Comparison of ENCODE assay signal across 10 cellular contexts in the genomic region with DNA sequence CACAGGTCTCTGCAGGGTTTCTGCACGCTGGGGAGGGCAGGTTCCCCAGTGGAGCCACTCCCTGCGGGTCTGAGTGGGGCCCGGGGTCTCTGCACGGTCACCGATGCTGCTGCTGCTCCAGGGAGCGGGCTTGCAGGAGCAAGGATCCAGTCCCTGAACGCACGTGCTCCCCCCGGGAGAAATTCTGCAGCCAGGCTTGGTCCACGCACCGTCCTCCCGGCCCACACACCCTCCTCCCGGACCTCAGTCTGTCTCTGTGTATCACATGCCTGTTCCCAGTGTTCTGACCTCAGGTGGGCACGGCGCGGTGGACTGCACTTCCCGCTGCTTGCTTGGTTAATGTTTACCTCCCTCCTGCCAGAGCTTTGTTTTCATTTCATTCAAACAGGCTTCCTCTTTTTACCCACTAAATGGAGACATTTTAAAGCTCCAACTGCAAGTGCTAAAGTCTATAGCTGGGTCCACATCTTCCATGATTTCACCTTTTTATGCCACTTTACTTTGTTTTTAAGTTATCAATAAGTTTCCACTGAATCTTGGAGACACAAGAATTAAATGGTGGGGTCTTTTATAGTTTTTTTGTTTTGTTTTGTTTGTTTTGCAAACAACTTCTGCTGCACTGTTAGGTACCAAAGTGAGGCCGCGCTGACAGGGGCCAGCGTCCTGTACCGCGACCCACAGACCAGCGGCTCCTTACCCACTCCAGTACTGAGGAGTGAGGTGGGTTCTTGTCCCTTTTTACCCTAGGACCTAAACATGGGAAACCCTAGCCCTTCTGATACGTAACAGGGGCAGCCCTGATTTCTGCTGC.
DNase-seq lines count a peak whose midpoint lies in the region; ATAC-seq lines count a peak whose summit lies in the region.
"Had no signal": no experiment of that assay in that cellular context is flagged by ENCODE, and none has a peak within 500 bp of the region (broad histone marks: within the 10 kb centered on the region; RNA-seq: fewer than 3 reads in every experiment).

No MANE protein-coding gene starts in this region.

- peaks cover 0 to 7% of the 10 kb centered on the region in 2 donors for H3K4me1 Mint-ChIP-seq in immature natural killer cell

- peak; percentile 47 for ATAC-seq in GM21447 (IDR thresholded peaks at IDR 0.05; ENCODE audit: unreplicated experiment)
- peak; percentile 49 for ATAC-seq in left lobe of liver
- no peak for ATAC-seq in GM21529 (IDR thresholded peaks at IDR 0.05; ENCODE audit: unreplicated experiment)

- DNase-seq in AML-193 (lab: John Stamatoyannopoulos, UW) (peak; percentile 37 to 41), OCI-M1 (lab: John Stamatoyannopoulos, UW) (peak; percentile 41), left lobe of liver (ENCODE audit: low spot score) (peak; percentile 71), immature natural killer cell (no peak), NCI-H524 (lab: John Stamatoyannopoulos, UW) (no peak)
- DNase-seq in stimulated activated CD4-positive, alpha-beta T cell treated with anti-CD3 and anti-CD28 coated beads, Interleukin-2, amount 100 ng/mL, for 24 hours, result no peak
- DNase-seq: DND-41, NCI-H446 had no signal

- H3K9me3 Mint-ChIP-seq in immature natural killer cell, result no peaks in the 10 kb centered on the region

- H3K27ac Mint-ChIP-seq in immature natural killer cell, result no peak overlapping the region

- no peak overlapping the region for H3K4me3 Mint-ChIP-seq in immature natural killer cell

- H3K36me3 Mint-ChIP-seq in immature natural killer cell, result no peaks in the 10 kb centered on the region

- peaks cover 0 to 4% (median 0%) of the 10 kb centered on the region in 3 donors for H3K27me3 Mint-ChIP-seq in immature natural killer cell (ENCODE audit: low read depth in 3 of 3)

Comparison
In these comparisons a context has a peak if more than half of its experiments do, and no peak if none do; other contexts are left out.
1. DNase-seq: peak in AML-193 (2 of 2), OCI-M1 (single experiment) and left lobe of liver (single experiment); none in stimulated activated CD4-positive, alpha-beta T cell treated with anti-CD3 and anti-CD28 coated beads, Interleukin-2, amount 100 ng/mL, for 24 hours (0 of 2), immature natural killer cell (0 of 3) and NCI-H524 (0 of 2).